In genomic region chr15:62834686-62835279, GRCh38 we compare ENCODE assay signal across 11 cellular contexts.
"Had no signal": no experiment of that assay in that cellular context is flagged by ENCODE, and none has a peak within 500 bp of the region (broad histone marks: within the 10 kb centered on the region; RNA-seq: fewer than 3 reads in every experiment).

No MANE protein-coding gene starts in this region.

- H3K9me3 ChIP-seq: esophagus squamous epithelium had no signal

- H3K4me3 Mint-ChIP-seq: activated CD4-positive, alpha-beta T cell treated with anti-CD3 and anti-CD28 coated beads, Interleukin-2, amount 10 ng/mL, durations not matched to agents 7 days and 5 days; activated naive CD8-positive, alpha-beta T cell treated with anti-CD3 and anti-CD28 coated beads, Interleukin-2, amount 10 ng/mL, durations not matched to agents 7 days and 5 days; memory B cell; natural killer cell treated with Interleukin-12 subunit alpha and Interleukin-12 subunit beta and Interleukin-15 and Interleukin-18, amount 100 ng/mL, for 72 hours; stimulated activated naive CD8-positive, alpha-beta T cell treated with anti-CD3 and anti-CD28 coated beads, Interleukin-15, amount 100 ng/mL, for 72 hours had no signal

- H3K27ac ChIP-seq: esophagus squamous epithelium had no signal

- DNase-seq: activated CD4-positive, alpha-beta T cell treated with anti-CD3 and anti-CD28 coated beads, Interleukin-2, amount 10 ng/mL, durations not matched to agents 7 days and 5 days; activated naive CD8-positive, alpha-beta T cell treated with anti-CD3 and anti-CD28 coated beads, Interleukin-2, amount 10 ng/mL, durations not matched to agents 7 days and 5 days; esophagus squamous epithelium; occipital lobe; stimulated activated CD4-positive, alpha-beta T cell treated with anti-CD3 and anti-CD28 coated beads, Interleukin-1b, Interleukin-23, amount 100 ng/mL, for 48 hours; stimulated activated naive CD8-positive, alpha-beta T cell treated with anti-CD3 and anti-CD28 coated beads, Interleukin-15, amount 100 ng/mL, for 72 hours; SW 1271 had no signal

- H3K4me3 ChIP-seq: esophagus squamous epithelium had no signal

- H3K4me1 Mint-ChIP-seq: activated CD4-positive, alpha-beta T cell treated with anti-CD3 and anti-CD28 coated beads, Interleukin-2, amount 10 ng/mL, durations not matched to agents 7 days and 5 days; memory B cell; stimulated activated naive CD8-positive, alpha-beta T cell treated with anti-CD3 and anti-CD28 coated beads, Interleukin-15, amount 100 ng/mL, for 72 hours had no signal

- H3K36me3 Mint-ChIP-seq: activated naive CD8-positive, alpha-beta T cell treated with anti-CD3 and anti-CD28 coated beads, Interleukin-2, amount 10 ng/mL, durations not matched to agents 7 days and 5 days; natural killer cell treated with Interleukin-12 subunit alpha and Interleukin-12 subunit beta and Interleukin-15 and Interleukin-18, amount 100 ng/mL, for 72 hours had no signal

- ATAC-seq: sciatic nerve; stimulated activated naive CD8-positive, alpha-beta T cell treated with anti-CD3 and anti-CD28 coated beads, Interleukin-15, amount 100 ng/mL, for 72 hours had no signal

- H3K27me3 Mint-ChIP-seq: activated CD4-positive, alpha-beta T cell treated with anti-CD3 and anti-CD28 coated beads, Interleukin-2, amount 10 ng/mL, durations not matched to agents 7 days and 5 days; progenitor cell of endocrine pancreas; stimulated activated naive CD8-positive, alpha-beta T cell treated with anti-CD3 and anti-CD28 coated beads, Interleukin-15, amount 100 ng/mL, for 72 hours had no signal

- H3K9me3 Mint-ChIP-seq: activated CD4-positive, alpha-beta T cell treated with anti-CD3 and anti-CD28 coated beads, Interleukin-2, amount 10 ng/mL, durations not matched to agents 7 days and 5 days; activated naive CD8-positive, alpha-beta T cell treated with anti-CD3 and anti-CD28 coated beads, Interleukin-2, amount 10 ng/mL, durations not matched to agents 7 days and 5 days; natural killer cell treated with Interleukin-12 subunit alpha and Interleukin-12 subunit beta and Interleukin-15 and Interleukin-18, amount 100 ng/mL, for 72 hours; stimulated activated naive CD8-positive, alpha-beta T cell treated with anti-CD3 and anti-CD28 coated beads, Interleukin-15, amount 100 ng/mL, for 72 hours had no signal

- H3K4me1 ChIP-seq: esophagus squamous epithelium had no signal

- H3K27ac Mint-ChIP-seq: activated CD4-positive, alpha-beta T cell treated with anti-CD3 and anti-CD28 coated beads, Interleukin-2, amount 10 ng/mL, durations not matched to agents 7 days and 5 days; activated naive CD8-positive, alpha-beta T cell treated with anti-CD3 and anti-CD28 coated beads, Interleukin-2, amount 10 ng/mL, durations not matched to agents 7 days and 5 days; memory B cell; natural killer cell treated with Interleukin-12 subunit alpha and Interleukin-12 subunit beta and Interleukin-15 and Interleukin-18, amount 100 ng/mL, for 72 hours; progenitor cell of endocrine pancreas; stimulated activated naive CD8-positive, alpha-beta T cell treated with anti-CD3 and anti-CD28 coated beads, Interleukin-15, amount 100 ng/mL, for 72 hours had no signal

- H3K27me3 ChIP-seq: esophagus squamous epithelium had no signal
